2 cellular contexts compared by ENCODE assay signal in genomic region chr3:15796771-15797599, GRCh38.
TF ChIP-seq lines count a peak whose summit lies in the region.

No MANE protein-coding gene starts in this region.

TF ChIP-seq in HEK293, 187 proteins besides CTCF, POLR2A, EP300 and RAD21 (continued from another document and continues in another):
- TF ChIP-seq, protein P1, sequence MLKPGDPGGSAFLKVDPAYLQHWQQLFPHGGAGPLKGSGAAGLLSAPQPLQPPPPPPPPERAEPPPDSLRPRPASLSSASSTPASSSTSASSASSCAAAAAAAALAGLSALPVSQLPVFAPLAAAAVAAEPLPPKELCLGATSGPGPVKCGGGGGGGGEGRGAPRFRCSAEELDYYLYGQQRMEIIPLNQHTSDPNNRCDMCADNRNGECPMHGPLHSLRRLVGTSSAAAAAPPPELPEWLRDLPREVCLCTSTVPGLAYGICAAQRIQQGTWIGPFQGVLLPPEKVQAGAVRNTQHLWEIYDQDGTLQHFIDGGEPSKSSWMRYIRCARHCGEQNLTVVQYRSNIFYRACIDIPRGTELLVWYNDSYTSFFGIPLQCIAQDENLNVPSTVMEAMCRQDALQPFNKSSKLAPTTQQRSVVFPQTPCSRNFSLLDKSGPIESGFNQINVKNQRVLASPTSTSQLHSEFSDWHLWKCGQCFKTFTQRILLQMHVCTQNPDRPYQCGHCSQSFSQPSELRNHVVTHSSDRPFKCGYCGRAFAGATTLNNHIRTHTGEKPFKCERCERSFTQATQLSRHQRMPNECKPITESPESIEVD (tag by site-specific recombination; IDR thresholded peaks at IDR 0.05), result 0 out of 2 replicates have a peak, but pooled peaks have one; percentile 1
- TF ChIP-seq, protein P2, sequence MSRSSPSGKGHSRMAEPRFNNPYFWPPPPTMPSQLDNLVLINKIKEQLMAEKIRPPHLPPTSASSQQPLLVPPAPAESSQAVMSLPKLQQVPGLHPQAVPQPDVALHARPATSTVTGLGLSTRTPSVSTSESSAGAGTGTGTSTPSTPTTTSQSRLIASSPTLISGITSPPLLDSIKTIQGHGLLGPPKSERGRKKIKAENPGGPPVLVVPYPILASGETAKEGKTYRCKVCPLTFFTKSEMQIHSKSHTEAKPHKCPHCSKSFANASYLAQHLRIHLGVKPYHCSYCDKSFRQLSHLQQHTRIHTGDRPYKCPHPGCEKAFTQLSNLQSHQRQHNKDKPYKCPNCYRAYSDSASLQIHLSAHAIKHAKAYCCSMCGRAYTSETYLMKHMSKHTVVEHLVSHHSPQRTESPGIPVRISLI (tag by site-specific recombination; IDR thresholded peaks at IDR 0.05), result peak; percentile 97
- TF ChIP-seq ZBTB49 (tag by site-specific recombination; IDR thresholded peaks at IDR 0.05; ENCODE audit: low read depth), result no peak
- TF ChIP-seq INSM2 (tag by site-specific recombination; IDR thresholded peaks at IDR 0.05), result peak; percentile 62; the same call in 1 of the 2 replicates
- 0 out of 2 replicates have a peak, but pooled peaks have one; percentile 69 for TF ChIP-seq TCF7L2 (IDR thresholded peaks at IDR 0.05; ENCODE audit: borderline replicate concordance, low read depth, low read length)
- peak; percentile 40; the same call in 1 of the 2 replicates for TF ChIP-seq ZNF223 (tag by site-specific recombination; IDR thresholded peaks at IDR 0.05)
- no peak for TF ChIP-seq ZNF292 (tag by site-specific recombination; IDR thresholded peaks at IDR 0.05; ENCODE audit: borderline replicate concordance, low read depth)
- TF ChIP-seq ZNF2 (tag by site-specific recombination; IDR thresholded peaks at IDR 0.05), result peak; percentile 61; the same call in 1 of the 2 replicates
- TF ChIP-seq PRDM1 (tag by site-specific recombination; IDR thresholded peaks at IDR 0.05), result no peak
- TF ChIP-seq, protein P3, sequence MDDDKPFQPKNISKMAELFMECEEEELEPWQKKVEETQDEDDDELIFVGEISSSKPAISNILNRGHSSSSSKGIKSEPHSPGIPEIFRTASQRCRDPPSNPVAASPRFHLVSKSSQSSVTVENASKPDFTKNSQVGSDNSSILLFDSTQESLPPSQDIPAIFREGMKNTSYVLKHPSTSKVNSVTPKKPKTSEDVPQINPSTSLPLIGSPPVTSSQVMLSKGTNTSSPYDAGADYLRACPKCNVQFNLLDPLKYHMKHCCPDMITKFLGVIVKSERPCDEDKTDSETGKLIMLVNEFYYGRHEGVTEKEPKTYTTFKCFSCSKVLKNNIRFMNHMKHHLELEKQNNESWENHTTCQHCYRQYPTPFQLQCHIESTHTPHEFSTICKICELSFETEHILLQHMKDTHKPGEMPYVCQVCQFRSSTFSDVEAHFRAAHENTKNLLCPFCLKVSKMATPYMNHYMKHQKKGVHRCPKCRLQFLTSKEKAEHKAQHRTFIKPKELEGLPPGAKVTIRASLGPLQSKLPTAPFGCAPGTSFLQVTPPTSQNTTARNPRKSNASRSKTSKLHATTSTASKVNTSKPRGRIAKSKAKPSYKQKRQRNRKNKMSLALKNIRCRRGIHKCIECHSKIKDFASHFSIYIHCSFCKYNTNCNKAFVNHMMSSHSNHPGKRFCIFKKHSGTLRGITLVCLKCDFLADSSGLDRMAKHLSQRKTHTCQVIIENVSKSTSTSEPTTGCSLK (tag by site-specific recombination; IDR thresholded peaks at IDR 0.05), result no peak
- TF ChIP-seq GLI4 (tag by site-specific recombination; IDR thresholded peaks at IDR 0.05), result no peak
- TF ChIP-seq IKZF3 (tag by site-specific recombination; IDR thresholded peaks at IDR 0.05), result 0 out of 2 replicates have a peak, but pooled peaks have one; percentile 36
- TF ChIP-seq ZNF335 (tag by site-specific recombination; conservative IDR thresholded peaks at IDR 0.05), result 0 out of 2 replicates have a peak, but pooled peaks have one; percentile 11

TF ChIP-seq in liver, 16 proteins besides CTCF, POLR2A, EP300 and RAD21 (continued from another document):
- TF ChIP-seq REST (IDR thresholded peaks at IDR 0.05) (no peak), RXRA (IDR thresholded peaks at IDR 0.05) (no peak), FOXA2 (IDR thresholded peaks at IDR 0.05) (no peak), HNF4G (IDR thresholded peaks at IDR 0.05) (no peak), JUND (IDR thresholded peaks at IDR 0.05) (no peak), ATF3 (IDR thresholded peaks at IDR 0.05) (no peak)
- TF ChIP-seq, protein P4, sequence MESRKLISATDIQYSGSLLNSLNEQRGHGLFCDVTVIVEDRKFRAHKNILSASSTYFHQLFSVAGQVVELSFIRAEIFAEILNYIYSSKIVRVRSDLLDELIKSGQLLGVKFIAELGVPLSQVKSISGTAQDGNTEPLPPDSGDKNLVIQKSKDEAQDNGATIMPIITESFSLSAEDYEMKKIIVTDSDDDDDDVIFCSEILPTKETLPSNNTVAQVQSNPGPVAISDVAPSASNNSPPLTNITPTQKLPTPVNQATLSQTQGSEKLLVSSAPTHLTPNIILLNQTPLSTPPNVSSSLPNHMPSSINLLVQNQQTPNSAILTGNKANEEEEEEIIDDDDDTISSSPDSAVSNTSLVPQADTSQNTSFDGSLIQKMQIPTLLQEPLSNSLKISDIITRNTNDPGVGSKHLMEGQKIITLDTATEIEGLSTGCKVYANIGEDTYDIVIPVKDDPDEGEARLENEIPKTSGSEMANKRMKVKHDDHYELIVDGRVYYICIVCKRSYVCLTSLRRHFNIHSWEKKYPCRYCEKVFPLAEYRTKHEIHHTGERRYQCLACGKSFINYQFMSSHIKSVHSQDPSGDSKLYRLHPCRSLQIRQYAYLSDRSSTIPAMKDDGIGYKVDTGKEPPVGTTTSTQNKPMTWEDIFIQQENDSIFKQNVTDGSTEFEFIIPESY (IDR thresholded peaks at IDR 0.05), result no peak
